In the genomic region with DNA sequence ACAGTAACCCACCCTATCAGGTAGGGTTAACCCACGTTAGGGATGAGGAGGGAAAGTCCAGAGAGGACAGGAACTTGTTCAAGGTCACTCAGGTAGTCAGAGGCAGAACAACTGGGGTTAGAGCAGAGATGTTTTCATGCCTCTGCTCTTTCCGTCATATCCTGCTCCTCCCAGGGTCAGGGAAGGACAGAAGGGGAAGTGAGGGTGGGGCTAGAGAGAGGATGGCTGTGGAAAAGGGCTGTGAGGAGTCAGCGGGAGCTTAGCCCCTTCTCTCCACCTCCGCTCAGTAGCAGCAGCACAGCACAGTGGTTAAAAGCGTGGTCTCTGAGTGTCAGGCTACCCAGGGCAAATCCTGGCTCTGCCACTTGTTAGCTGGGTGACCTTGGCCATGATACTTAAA, we compare ENCODE assay signal across 1 cellular context.
TF ChIP-seq lines count a peak whose summit lies in the region.

No MANE protein-coding gene starts in this region.

TF ChIP-seq in HepG2, 621 proteins besides CTCF, POLR2A, EP300 and RAD21 (continued from another document):
- TF ChIP-seq, protein P1, sequence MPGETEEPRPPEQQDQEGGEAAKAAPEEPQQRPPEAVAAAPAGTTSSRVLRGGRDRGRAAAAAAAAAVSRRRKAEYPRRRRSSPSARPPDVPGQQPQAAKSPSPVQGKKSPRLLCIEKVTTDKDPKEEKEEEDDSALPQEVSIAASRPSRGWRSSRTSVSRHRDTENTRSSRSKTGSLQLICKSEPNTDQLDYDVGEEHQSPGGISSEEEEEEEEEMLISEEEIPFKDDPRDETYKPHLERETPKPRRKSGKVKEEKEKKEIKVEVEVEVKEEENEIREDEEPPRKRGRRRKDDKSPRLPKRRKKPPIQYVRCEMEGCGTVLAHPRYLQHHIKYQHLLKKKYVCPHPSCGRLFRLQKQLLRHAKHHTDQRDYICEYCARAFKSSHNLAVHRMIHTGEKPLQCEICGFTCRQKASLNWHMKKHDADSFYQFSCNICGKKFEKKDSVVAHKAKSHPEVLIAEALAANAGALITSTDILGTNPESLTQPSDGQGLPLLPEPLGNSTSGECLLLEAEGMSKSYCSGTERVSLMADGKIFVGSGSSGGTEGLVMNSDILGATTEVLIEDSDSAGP (CRISPR knock-in tag; IDR thresholded peaks at IDR 0.05; ENCODE audit: borderline replicate concordance): no peak
